23 cellular contexts compared by ENCODE assay signal in genomic region chrX:53452812-53453211, GRCh38.
"Had no signal": no experiment of that assay in that cellular context is flagged by ENCODE, and none has a peak within 500 bp of the region (broad histone marks: within the 10 kb centered on the region; RNA-seq: fewer than 3 reads in every experiment).

No MANE protein-coding gene starts in this region.

- FAIRE-seq: colon, endothelial cell of umbilical vein, frontal cortex, kidney had no signal

- H3K4me3 ChIP-seq: coronary artery, dorsolateral prefrontal cortex, esophagus muscularis mucosa, gastroesophageal sphincter, heart left ventricle, hepatocyte, left lung, lower lobe of right lung had no signal

- H3K4me1 ChIP-seq: esophagus muscularis mucosa, foreskin keratinocyte, gastroesophageal sphincter, heart left ventricle, left lung, lower lobe of right lung had no signal

- H3K9me3 ChIP-seq: esophagus muscularis mucosa, gastroesophageal sphincter, heart left ventricle, left lung, lower lobe of right lung had no signal

- H3K27ac ChIP-seq: coronary artery, dorsolateral prefrontal cortex, esophagus muscularis mucosa, foreskin keratinocyte, gastroesophageal sphincter, heart left ventricle, hepatocyte, left lung, lower lobe of right lung had no signal

- ATAC-seq: foreskin keratinocyte; gastroesophageal sphincter; heart left ventricle; left lung; left ventricle myocardium superior; lower lobe of right lung; naive thymus-derived CD4-positive, alpha-beta T cell had no signal

- DNase-seq: dermis blood vessel endothelial cell; dorsolateral prefrontal cortex; effector CD4-positive, alpha-beta T cell; effector memory CD4-positive, alpha-beta T cell; foreskin keratinocyte; heart left ventricle; hypothalamus; immature natural killer cell; islet precursor cell; kidney; kidney glomerular epithelial cell; left lung; left ventricle myocardium superior; lower lobe of right lung; mesenchymal stem cell; naive thymus-derived CD4-positive, alpha-beta T cell had no signal

- H3K4me2 ChIP-seq: hepatocyte had no signal
